ENCODE assay signal across 9 cellular contexts in genomic region chr16:21645261-21645721, GRCh38. TPM values are rescaled to one million over a fixed set of nuclear protein-coding genes. Genes with fewer than 3 reads are reported as not detected.
DNase-seq lines count a peak whose midpoint lies in the region; ATAC-seq and TF ChIP-seq lines count a peak whose summit lies in the region.
"Had no signal": no experiment of that assay in that cellular context is flagged by ENCODE, and none has a peak within 500 bp of the region (broad histone marks: within the 10 kb centered on the region; RNA-seq: fewer than 3 reads in every experiment).

No MANE protein-coding gene starts in this region.

- intact Hi-C loops in Caco-2 (cut with micrococcal nuclease; ENCODE audit: unreplicated experiment), result no loop called here

- H3K18ac ChIP-seq in mesenchymal stem cell (ENCODE audit: low read depth in 1 of 2, low read length in 2 of 2), result no peak overlapping the region

- H3K9me3 Mint-ChIP-seq in activated naive CD8-positive, alpha-beta T cell treated with anti-CD3 and anti-CD28 coated beads, Interleukin-2, amount 10 ng/mL, durations not matched to agents 7 days and 5 days, result no peaks in the 10 kb centered on the region
- H3K9me3 Mint-ChIP-seq in Caco-2 (ENCODE audit: unreplicated experiment), result no peaks in the 10 kb centered on the region

- peak; percentile 35 for ATAC-seq in GM18511 (IDR thresholded peaks at IDR 0.05; ENCODE audit: unreplicated experiment)
- ATAC-seq in activated naive CD8-positive, alpha-beta T cell treated with anti-CD3 and anti-CD28 coated beads, Interleukin-2, amount 10 ng/mL, durations not matched to agents 7 days and 5 days (ENCODE audit: low read depth), result peak; percentile 43

- peaks cover 35% of the 10 kb centered on the region for H3K79me1 ChIP-seq in mesenchymal stem cell (replicated peaks; ENCODE audit: low read length, poor library complexity, severe bottlenecking)

- H3K4me1 Mint-ChIP-seq in activated naive CD8-positive, alpha-beta T cell treated with anti-CD3 and anti-CD28 coated beads, Interleukin-2, amount 10 ng/mL, durations not matched to agents 7 days and 5 days, result peaks cover 43% of the 10 kb centered on the region
- no peaks in the 10 kb centered on the region for H3K4me1 Mint-ChIP-seq in Caco-2 (ENCODE audit: low read depth, unreplicated experiment)

- H3K4me3 ChIP-seq in mesenchymal stem cell (ENCODE audit: insufficient read depth in 1 of 2, low read depth in 1 of 2, low read length in 2 of 2) (peak overlapping the region in 1 of 2 experiments; percentile 72), Caco-2 (ENCODE audit: low read depth, low read length) (no peak overlapping the region)

- CTCF ChIA-PET in Caco-2 (lab: Charles Lee), result no interaction called here

- H4K8ac ChIP-seq in mesenchymal stem cell (ENCODE audit: low read length), result no peak overlapping the region

- no peak overlapping the region for H4K91ac ChIP-seq in mesenchymal stem cell (ENCODE audit: low read length)

- no peak overlapping the region for H2BK120ac ChIP-seq in mesenchymal stem cell (ENCODE audit: low read depth, low read length)

- H3K27ac ChIP-seq in mesenchymal stem cell (ENCODE audit: low read length, poor library complexity, severe bottlenecking), result no peak overlapping the region

- no peak overlapping the region for H2AFZ ChIP-seq in mesenchymal stem cell (ENCODE audit: low read depth, low read length)

- H3K27me3 ChIP-seq in mesenchymal stem cell (ENCODE audit: control insufficient read depth in 1 of 2, insufficient read depth in 1 of 2, low read length in 2 of 2) (no peaks in the 10 kb centered on the region), Caco-2 (replicated peaks; ENCODE audit: control insufficient read depth, insufficient read depth, low read length) (no peaks in the 10 kb centered on the region)

- peak; percentile 91 for DNase-seq in MV-4-11 (lab: John Stamatoyannopoulos, UW)
- peak; percentile 46 for DNase-seq in activated naive CD8-positive, alpha-beta T cell treated with anti-CD3 and anti-CD28 coated beads, Interleukin-2, amount 10 ng/mL, durations not matched to agents 7 days and 5 days
- peak; percentile 62 for DNase-seq in mesenchymal stem cell
- DNase-seq in NCI-H446 (lab: John Stamatoyannopoulos, UW), result no peak
- no peak for DNase-seq in C1 segment of cervical spinal cord (lab: John Stamatoyannopoulos, UW)
- DNase-seq in mucosa of gallbladder (ENCODE audit: low spot score), result no peak
- DNase-seq in Caco-2, result no peak

- peak overlapping the region; percentile 71 for H3K4me3 Mint-ChIP-seq in activated naive CD8-positive, alpha-beta T cell treated with anti-CD3 and anti-CD28 coated beads, Interleukin-2, amount 10 ng/mL, durations not matched to agents 7 days and 5 days
- H3K4me3 Mint-ChIP-seq in Caco-2 (ENCODE audit: unreplicated experiment), result no peak overlapping the region

- peaks cover 2% of the 10 kb centered on the region for H3K36me3 Mint-ChIP-seq in activated naive CD8-positive, alpha-beta T cell treated with anti-CD3 and anti-CD28 coated beads, Interleukin-2, amount 10 ng/mL, durations not matched to agents 7 days and 5 days
- no peaks in the 10 kb centered on the region for H3K36me3 Mint-ChIP-seq in Caco-2 (ENCODE audit: insufficient read depth, unreplicated experiment)

- H3K9ac ChIP-seq in mesenchymal stem cell (ENCODE audit: low read length), result peak overlapping the region; percentile 83

- no peak overlapping the region for H3K4ac ChIP-seq in mesenchymal stem cell (ENCODE audit: low read depth in 1 of 2, low read length in 2 of 2)

- H3K4me2 ChIP-seq in mesenchymal stem cell (ENCODE audit: low read length, poor library complexity, severe bottlenecking), result no peak overlapping the region

- H3K4me1 ChIP-seq in mesenchymal stem cell (ENCODE audit: control insufficient read depth, insufficient read depth, low read depth, low read length), result peaks cover 4% of the 10 kb centered on the region
- no peaks in the 10 kb centered on the region for H3K4me1 ChIP-seq in Caco-2

- no peak overlapping the region for H2BK15ac ChIP-seq in mesenchymal stem cell (ENCODE audit: low read depth, poor library complexity, severe bottlenecking)

- no peaks in the 10 kb centered on the region for H3K9me3 ChIP-seq in mesenchymal stem cell (ENCODE audit: control insufficient read depth, low read length)
- no peaks in the 10 kb centered on the region for H3K9me3 ChIP-seq in Caco-2

- peak overlapping the region; percentile 95 for H3K27ac Mint-ChIP-seq in activated naive CD8-positive, alpha-beta T cell treated with anti-CD3 and anti-CD28 coated beads, Interleukin-2, amount 10 ng/mL, durations not matched to agents 7 days and 5 days
- H3K27ac Mint-ChIP-seq in Caco-2 (ENCODE audit: unreplicated experiment), result no peak overlapping the region

- no peaks in the 10 kb centered on the region for H3K27me3 Mint-ChIP-seq in activated naive CD8-positive, alpha-beta T cell treated with anti-CD3 and anti-CD28 coated beads, Interleukin-2, amount 10 ng/mL, durations not matched to agents 7 days and 5 days
- H3K27me3 Mint-ChIP-seq in Caco-2 (ENCODE audit: insufficient read depth, unreplicated experiment), result no peaks in the 10 kb centered on the region

- H3K36me3 ChIP-seq in mesenchymal stem cell (ENCODE audit: control insufficient read depth in 1 of 2, insufficient read depth in 2 of 2, low read depth in 1 of 2, low read length in 2 of 2), result peaks cover 12 to 13% of the 10 kb centered on the region in 2 experiments
- H3K36me3 ChIP-seq in Caco-2 (ENCODE audit: control insufficient read depth, insufficient read depth, low read length), result no peaks in the 10 kb centered on the region

- no peak overlapping the region for H3K23ac ChIP-seq in mesenchymal stem cell (ENCODE audit: low read length in 2 of 2)

- no TSS peak for BruUV-seq in Caco-2 (replicated peaks; lab: Mats Ljungman, UMichigan)

- 87% methylated on average over 5 of the region's 9 CpGs for WGBS in mesenchymal stem cell

- no peak overlapping the region for H2AK5ac ChIP-seq in mesenchymal stem cell (ENCODE audit: low read length, severe bottlenecking)

- no peak overlapping the region for H2BK12ac ChIP-seq in mesenchymal stem cell (ENCODE audit: low read length in 2 of 2)

- TF ChIP-seq CTCF in Caco-2 (IDR thresholded peaks at IDR 0.05; ENCODE audit: insufficient read depth in 1 of 2, low read depth in 1 of 2, low read length in 1 of 2, severe bottlenecking in 1 of 2, unreplicated experiment in 1 of 2), result no peak

- no peak overlapping the region for H3K14ac ChIP-seq in mesenchymal stem cell (ENCODE audit: low read length in 2 of 2)

- no peak overlapping the region for H2BK5ac ChIP-seq in mesenchymal stem cell (ENCODE audit: low read depth, low read length, poor library complexity, severe bottlenecking)

- POLR2A ChIA-PET in activated naive CD8-positive, alpha-beta T cell treated with anti-CD3 and anti-CD28 coated beads, Interleukin-2, amount 10 ng/mL, durations not matched to agents 7 days and 5 days (lab: Charles Lee), result interaction anchor here (0.6 to 3.2 kb wide), 4 partner anchors 9 to 46 kb away, joined by 3 to 13 read pairs (median 4); partner anchors contain the start of gene METTL9
- POLR2A ChIA-PET in Caco-2 (lab: Charles Lee), result no interaction called here

RNA-seq across cellular contexts. Expression of gene IGSF6, which starts 7.1 kb away (rescaled TPM):
- 1 to 10 TPM; 1.7 to 1.8 TPM for total RNA-seq in activated naive CD8-positive, alpha-beta T cell treated with anti-CD3 and anti-CD28 coated beads, Interleukin-2, amount 10 ng/mL, durations not matched to agents 7 days and 5 days
- not detected for polyA plus RNA-seq in mesenchymal stem cell (2013, experiment 1 of 2)
- polyA plus RNA-seq in mesenchymal stem cell (2013, experiment 2 of 2), result not detected
- total RNA-seq in mucosa of gallbladder, result 11.5 TPM
- total RNA-seq in Caco-2 (2022), result not detected in 2 replicates
- total RNA-seq: epithelial cell of proximal tubule had no signal

RNA-seq across cellular contexts. Expression of gene OTOA, which starts 18.5 kb away (rescaled TPM):
- under 1 TPM; 0.14 to 0.17 TPM for total RNA-seq in activated naive CD8-positive, alpha-beta T cell treated with anti-CD3 and anti-CD28 coated beads, Interleukin-2, amount 10 ng/mL, durations not matched to agents 7 days and 5 days
- polyA plus RNA-seq in mesenchymal stem cell (2013, experiment 1 of 2), result 0.01 TPM
- 0.01 TPM for polyA plus RNA-seq in mesenchymal stem cell (2013, experiment 2 of 2)
- total RNA-seq in mucosa of gallbladder, result 0.46 TPM
- not detected in 2 replicates for total RNA-seq in Caco-2 (2022)
- total RNA-seq: epithelial cell of proximal tubule had no signal

RNA-seq across cellular contexts. Expression of gene METTL9, which starts 45.9 kb away (rescaled TPM):
- total RNA-seq in activated naive CD8-positive, alpha-beta T cell treated with anti-CD3 and anti-CD28 coated beads, Interleukin-2, amount 10 ng/mL, durations not matched to agents 7 days and 5 days, result 10 to 100 TPM; 95.2 to 95.9 TPM
- polyA plus RNA-seq in mesenchymal stem cell (2013, experiment 1 of 2), result 113 TPM
- 117 TPM for polyA plus RNA-seq in mesenchymal stem cell (2013, experiment 2 of 2)
- total RNA-seq in mucosa of gallbladder (72.1 TPM), Caco-2 (2022) (50.7 and 55.3 TPM in 2 replicates)

Comparison
In these comparisons a context has a peak if more than half of its experiments do, and no peak if none do; other contexts are left out.
1. DNase-seq: peak in MV-4-11 (single experiment), activated naive CD8-positive, alpha-beta T cell treated with anti-CD3 and anti-CD28 coated beads, Interleukin-2, amount 10 ng/mL, durations not matched to agents 7 days and 5 days (single experiment) and mesenchymal stem cell (single experiment); none in NCI-H446 (0 of 2), C1 segment of cervical spinal cord (0 of 14), mucosa of gallbladder (single experiment) and Caco-2 (0 of 2).